13 cellular contexts compared by ENCODE assay signal in the genomic region with DNA sequence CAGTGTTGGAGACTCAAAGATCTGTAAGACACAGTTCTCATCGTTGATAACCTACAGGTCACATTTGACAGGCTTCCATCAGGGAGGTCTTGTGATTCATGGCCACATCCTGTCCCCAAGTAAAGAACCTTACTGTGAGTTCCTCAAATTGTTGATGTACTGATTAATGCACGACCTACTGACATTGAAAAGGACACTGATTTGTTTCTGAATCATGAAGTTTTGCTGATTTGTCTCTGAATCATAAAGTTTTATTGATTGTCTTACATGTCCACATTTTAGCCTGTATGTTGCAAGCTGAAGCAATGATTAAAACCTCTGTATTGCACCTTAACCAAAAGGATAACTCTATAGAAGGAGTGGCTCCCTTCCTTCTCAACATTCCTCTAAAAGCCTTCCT.
DNase-seq lines count a peak whose midpoint lies in the region; ATAC-seq and TF ChIP-seq lines count a peak whose summit lies in the region.
"Had no signal": no experiment of that assay in that cellular context is flagged by ENCODE, and none has a peak within 500 bp of the region (broad histone marks: within the 10 kb centered on the region; RNA-seq: fewer than 3 reads in every experiment).

No MANE protein-coding gene starts in this region.

- intact Hi-C loops in activated CD8-positive, alpha-beta T cell treated with anti-CD3 and anti-CD28 coated beads for 36 hours (cut with micrococcal nuclease) = no loop called here

- no peaks in the 10 kb centered on the region for H3K36me3 Mint-ChIP-seq in activated CD8-positive, alpha-beta T cell treated with anti-CD3 and anti-CD28 coated beads for 36 hours (ENCODE audit: low read depth)
- H3K36me3 Mint-ChIP-seq in naive thymus-derived CD8-positive, alpha-beta T cell = no peaks in the 10 kb centered on the region
- H3K36me3 Mint-ChIP-seq in type B pancreatic cell = no peaks in the 10 kb centered on the region

- H3K4me3 Mint-ChIP-seq in activated CD8-positive, alpha-beta T cell treated with anti-CD3 and anti-CD28 coated beads for 36 hours = no peak overlapping the region
- H3K4me3 Mint-ChIP-seq in naive thymus-derived CD8-positive, alpha-beta T cell = peak overlapping the region in 4 of 10 donors; percentile 4 to 60 (median 16)
- no peak overlapping the region for H3K4me3 Mint-ChIP-seq in type B pancreatic cell
- H3K4me3 Mint-ChIP-seq: T-helper 1 cell treated with Interleukin-12 subunit alpha and Interleukin-12 subunit beta and Interleukin-4 antibody, amounts not matched to agents 30 μg/mL and 1 μg/mL, for 36 hours had no signal

- no peaks in the 10 kb centered on the region for H3K9me3 Mint-ChIP-seq in activated CD8-positive, alpha-beta T cell treated with anti-CD3 and anti-CD28 coated beads for 36 hours
- no peaks in the 10 kb centered on the region for H3K9me3 Mint-ChIP-seq in naive thymus-derived CD8-positive, alpha-beta T cell
- H3K9me3 Mint-ChIP-seq in type B pancreatic cell = no peaks in the 10 kb centered on the region
- H3K9me3 Mint-ChIP-seq: T-helper 1 cell treated with Interleukin-12 subunit alpha and Interleukin-12 subunit beta and Interleukin-4 antibody, amounts not matched to agents 30 μg/mL and 1 μg/mL, for 36 hours had no signal

- POLR2A ChIA-PET in activated CD8-positive, alpha-beta T cell treated with anti-CD3 and anti-CD28 coated beads for 36 hours (lab: Charles Lee) = interaction anchor here (1.0 kb wide), 1 partner anchor 686 kb away, joined by 3 read pairs; no protein-coding TSS in a partner anchor
- POLR2A ChIA-PET in naive thymus-derived CD8-positive, alpha-beta T cell (lab: Charles Lee) = interaction anchor here (1.8 kb wide), 1 partner anchor 22 kb away, joined by 5 read pairs; no protein-coding TSS in a partner anchor

- CTCF ChIA-PET in activated CD8-positive, alpha-beta T cell treated with anti-CD3 and anti-CD28 coated beads for 36 hours (lab: Charles Lee) = interaction anchor here (1.0 kb wide), 1 partner anchor 20 kb away, joined by 3 read pairs; no protein-coding TSS in a partner anchor

- peak overlapping the region; percentile 17 for H3K27ac Mint-ChIP-seq in activated CD8-positive, alpha-beta T cell treated with anti-CD3 and anti-CD28 coated beads for 36 hours
- peak overlapping the region in 7 of 10 donors; percentile 17 to 83 (median 65) for H3K27ac Mint-ChIP-seq in naive thymus-derived CD8-positive, alpha-beta T cell
- no peak overlapping the region for H3K27ac Mint-ChIP-seq in type B pancreatic cell
- H3K27ac Mint-ChIP-seq: T-helper 1 cell treated with Interleukin-12 subunit alpha and Interleukin-12 subunit beta and Interleukin-4 antibody, amounts not matched to agents 30 μg/mL and 1 μg/mL, for 36 hours had no signal

- TF ChIP-seq CTCF in activated CD8-positive, alpha-beta T cell treated with anti-CD3 and anti-CD28 coated beads for 36 hours (IDR thresholded peaks at IDR 0.05) = no peak
- TF ChIP-seq CTCF in type B pancreatic cell (conservative IDR thresholded peaks at IDR 0.05) = no peak

- ATAC-seq in activated CD8-positive, alpha-beta T cell treated with anti-CD3 and anti-CD28 coated beads for 36 hours = peak; percentile 70
- no peak for ATAC-seq in naive thymus-derived CD8-positive, alpha-beta T cell
- ATAC-seq in HG02798 (IDR thresholded peaks at IDR 0.05; ENCODE audit: poor library complexity, unreplicated experiment) = no peak
- ATAC-seq in GM19467 (IDR thresholded peaks at IDR 0.05; ENCODE audit: unreplicated experiment) = no peak

- no peaks in the 10 kb centered on the region for H3K27me3 Mint-ChIP-seq in activated CD8-positive, alpha-beta T cell treated with anti-CD3 and anti-CD28 coated beads for 36 hours
- no peaks in the 10 kb centered on the region for H3K27me3 Mint-ChIP-seq in naive thymus-derived CD8-positive, alpha-beta T cell
- peaks cover 25% of the 10 kb centered on the region for H3K27me3 Mint-ChIP-seq in type B pancreatic cell

- H3K4me1 Mint-ChIP-seq in activated CD8-positive, alpha-beta T cell treated with anti-CD3 and anti-CD28 coated beads for 36 hours (ENCODE audit: low read depth) = peaks cover 44% of the 10 kb centered on the region
- H3K4me1 Mint-ChIP-seq in naive thymus-derived CD8-positive, alpha-beta T cell = peaks cover 23 to 55% (median 47%) of the 10 kb centered on the region in 4 donors
- H3K4me1 Mint-ChIP-seq in type B pancreatic cell (ENCODE audit: unreplicated experiment) = peaks cover 19% of the 10 kb centered on the region

- peak; percentile 5 for DNase-seq in NK-92 treated with Interleukin-12 subunit alpha and Interleukin-12 subunit beta, amount 100 ng/mL, for 24 hours (lab: John Stamatoyannopoulos, UW)
- no peak for DNase-seq in NK-92 (lab: John Stamatoyannopoulos, UW; ENCODE audit: unreplicated experiment)
- DNase-seq in KBM-7 = peak; percentile 23
- DNase-seq in activated CD8-positive, alpha-beta T cell treated with anti-CD3 and anti-CD28 coated beads for 36 hours = peak; percentile 58
- peak in 1 of 10 donors; percentile 35 for DNase-seq in naive thymus-derived CD8-positive, alpha-beta T cell
- DNase-seq in type B pancreatic cell (ENCODE audit: extremely low spot score, unreplicated experiment) = no peak
- DNase-seq: activated CD8-positive, alpha-beta memory T cell treated with anti-CD3 and anti-CD28 coated beads, Interleukin-2, amount 50 U/mL, for 4 hours; esophagus squamous epithelium; midbrain; NCI-H1105 treated with DMSO at 0.1 percent for 48 hours had no signal

- in situ Hi-C loops in KBM-7 (cut with MboI; ENCODE audit: low pct_unique_long_range_greater_than_20kb, low sequenced_read_pairs) = no loop called here

Comparison
In these comparisons a context has a peak if more than half of its experiments do, and no peak if none do; other contexts are left out.
1. DNase-seq: peak in NK-92 treated with Interleukin-12 subunit alpha and Interleukin-12 subunit beta, amount 100 ng/mL, for 24 hours (single experiment), KBM-7 (single experiment) and activated CD8-positive, alpha-beta T cell treated with anti-CD3 and anti-CD28 coated beads for 36 hours (single experiment); none in NK-92 (single experiment) and type B pancreatic cell (single experiment).